Comparison of ENCODE assay signal across 22 cellular contexts in the genomic region with DNA sequence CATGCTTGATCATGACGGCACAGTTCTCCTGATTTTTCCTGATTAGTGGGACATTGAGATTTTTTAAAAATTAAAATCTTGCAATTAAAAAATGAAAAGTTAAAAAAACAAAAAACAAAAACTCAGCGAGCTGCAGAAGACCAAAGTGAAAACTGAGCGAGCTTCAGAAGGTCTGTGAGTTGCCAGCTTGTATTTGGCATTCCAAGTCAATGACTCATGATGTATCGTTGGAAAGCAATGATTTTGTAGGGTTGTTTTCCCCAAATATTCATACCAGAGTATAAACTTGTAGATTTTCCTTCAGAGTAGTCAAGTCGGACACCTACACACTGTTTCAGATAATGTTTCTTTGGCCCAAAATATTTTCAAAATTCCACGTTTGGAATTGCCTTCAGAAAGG.
DNase-seq lines count a peak whose midpoint lies in the region; ATAC-seq and TF ChIP-seq lines count a peak whose summit lies in the region.
"Had no signal": no experiment of that assay in that cellular context is flagged by ENCODE, and none has a peak within 500 bp of the region (broad histone marks: within the 10 kb centered on the region; RNA-seq: fewer than 3 reads in every experiment).

No MANE protein-coding gene starts in this region.

- no peak overlapping the region for H3K27ac ChIP-seq in caudate nucleus (ENCODE audit: low read depth, low read length)
- H3K27ac ChIP-seq: BLaER1, heart left ventricle had no signal

- 0 out of 2 replicates have a peak overlapping the region, but pooled peaks have one; percentile 1 for H3K4me3 ChIP-seq in MG63
- H3K4me3 ChIP-seq in choroid plexus epithelial cell (ENCODE audit: low read depth, low read length) = no peak overlapping the region
- H3K4me3 ChIP-seq: BLaER1, heart left ventricle had no signal

- H3K4me3 Mint-ChIP-seq in activated T-helper 17 cell treated with anti-CD3 and anti-CD28 coated beads, Interleukin-2, amount 50 U/mL, for 72 hours = no peak overlapping the region
- H3K4me3 Mint-ChIP-seq: activated B cell treated with CpG ODN at 0.5 μM for 24 hours; activated CD8-positive, alpha-beta T cell treated with anti-CD3 and anti-CD28 coated beads, Interleukin-2, amount 10 ng/mL, durations not matched to agents 7 days and 5 days; activated naive CD8-positive, alpha-beta T cell treated with anti-CD3 and anti-CD28 coated beads, Interleukin-2, amount 50 U/mL, for 24 hours; neural crest cell; T-cell had no signal

- no peak for TF ChIP-seq CTCF in choroid plexus epithelial cell (conservative IDR thresholded peaks at IDR 0.05; ENCODE audit: low read depth, low read length)

- no peaks in the 10 kb centered on the region for H3K4me1 Mint-ChIP-seq in activated T-helper 17 cell treated with anti-CD3 and anti-CD28 coated beads, Interleukin-2, amount 50 U/mL, for 72 hours
- H3K4me1 Mint-ChIP-seq: activated B cell treated with CpG ODN at 0.5 μM for 24 hours; activated naive CD8-positive, alpha-beta T cell treated with anti-CD3 and anti-CD28 coated beads, Interleukin-2, amount 50 U/mL, for 24 hours; neural crest cell; T-cell had no signal

- DNase-seq in COLO829 (ENCODE audit: low spot score) (peak; percentile 78), MG63 (peak; percentile 58), choroid plexus epithelial cell (ENCODE audit: low read depth) (peak; percentile 28), myocyte (ENCODE audit: low read depth) (peak; percentile 46), epidermal melanocyte (ENCODE audit: insufficient read length, low spot score) (no peak), caudate nucleus (lab: John Stamatoyannopoulos, UW) (no peak)
- DNase-seq: activated B cell treated with CpG ODN at 0.5 μM for 24 hours; activated CD8-positive, alpha-beta T cell treated with anti-CD3 and anti-CD28 coated beads, Interleukin-2, amount 10 ng/mL, durations not matched to agents 7 days and 5 days; activated naive CD8-positive, alpha-beta T cell treated with anti-CD3 and anti-CD28 coated beads, Interleukin-2, amount 50 U/mL, for 24 hours; DMS153; heart left ventricle; islet precursor cell; KBM-7; NCI-H1105; NCI-H2171 treated with DMSO at 0.1 percent for 48 hours; RPMI8226; substantia nigra; T-cell had no signal

- no peak for ATAC-seq in GM18517 (IDR thresholded peaks at IDR 0.05; ENCODE audit: unreplicated experiment)
- ATAC-seq in activated T-helper 17 cell treated with anti-CD3 and anti-CD28 coated beads, Interleukin-2, amount 50 U/mL, for 72 hours (replicated peaks) = no peak
- ATAC-seq: activated CD8-positive, alpha-beta T cell treated with anti-CD3 and anti-CD28 coated beads, Interleukin-2, amount 10 ng/mL, durations not matched to agents 7 days and 5 days; activated naive CD8-positive, alpha-beta T cell treated with anti-CD3 and anti-CD28 coated beads, Interleukin-2, amount 50 U/mL, for 24 hours; heart left ventricle; T-cell had no signal

- no peaks in the 10 kb centered on the region for H3K36me3 ChIP-seq in MG63
- H3K36me3 ChIP-seq: BLaER1, heart left ventricle had no signal

- H3K27ac Mint-ChIP-seq in activated T-helper 17 cell treated with anti-CD3 and anti-CD28 coated beads, Interleukin-2, amount 50 U/mL, for 72 hours = no peak overlapping the region
- H3K27ac Mint-ChIP-seq: activated B cell treated with CpG ODN at 0.5 μM for 24 hours; activated CD8-positive, alpha-beta T cell treated with anti-CD3 and anti-CD28 coated beads, Interleukin-2, amount 10 ng/mL, durations not matched to agents 7 days and 5 days; activated naive CD8-positive, alpha-beta T cell treated with anti-CD3 and anti-CD28 coated beads, Interleukin-2, amount 50 U/mL, for 24 hours; T-cell had no signal

- H3K27me3 ChIP-seq in MG63 = no peaks in the 10 kb centered on the region
- H3K27me3 ChIP-seq: BLaER1, heart left ventricle had no signal

- H3K9me3 Mint-ChIP-seq in activated T-helper 17 cell treated with anti-CD3 and anti-CD28 coated beads, Interleukin-2, amount 50 U/mL, for 72 hours = no peaks in the 10 kb centered on the region
- H3K9me3 Mint-ChIP-seq: activated B cell treated with CpG ODN at 0.5 μM for 24 hours had no signal

- H3K9me3 ChIP-seq in MG63 = peaks cover 13% of the 10 kb centered on the region

- no peaks in the 10 kb centered on the region for H3K36me3 Mint-ChIP-seq in activated T-helper 17 cell treated with anti-CD3 and anti-CD28 coated beads, Interleukin-2, amount 50 U/mL, for 72 hours (ENCODE audit: low read depth)
- H3K36me3 Mint-ChIP-seq: T-cell had no signal

- peaks cover 5% of the 10 kb centered on the region for H3K27me3 Mint-ChIP-seq in activated T-helper 17 cell treated with anti-CD3 and anti-CD28 coated beads, Interleukin-2, amount 50 U/mL, for 72 hours
- H3K27me3 Mint-ChIP-seq: activated naive CD8-positive, alpha-beta T cell treated with anti-CD3 and anti-CD28 coated beads, Interleukin-2, amount 50 U/mL, for 24 hours had no signal

Comparison
In these comparisons a context has a peak if more than half of its experiments do, and no peak if none do; other contexts are left out.
1. DNase-seq: peak in COLO829 (single experiment), MG63 (single experiment), choroid plexus epithelial cell (single experiment) and myocyte (single experiment); none in epidermal melanocyte (single experiment) and caudate nucleus (0 of 61).